ENCODE assay signal across 8 cellular contexts in genomic region chr22:36331306-36331911, GRCh38. TPM values are rescaled to one million over a fixed set of nuclear protein-coding genes. Genes with fewer than 3 reads are reported as not detected.
DNase-seq lines count a peak whose midpoint lies in the region; ATAC-seq and TF ChIP-seq lines count a peak whose summit lies in the region.

No MANE protein-coding gene starts in this region.

- H3K4me1 ChIP-seq in fibroblast of lung (ENCODE audit: control insufficient read depth, extremely low read depth, insufficient read depth, low read length) = peaks cover 94% of the 10 kb centered on the region

- peaks cover 31% of the 10 kb centered on the region for H3K36me3 Mint-ChIP-seq in nephron progenitor cell (ENCODE audit: low read depth)

- no peaks in the 10 kb centered on the region for H3K27me3 ChIP-seq in fibroblast of lung (ENCODE audit: control insufficient read depth, insufficient read depth, low read length)

- H3K36me3 ChIP-seq in fibroblast of lung (ENCODE audit: control insufficient read depth, insufficient read depth, low read length) = peaks cover 43% of the 10 kb centered on the region

- H3K9me3 Mint-ChIP-seq in nephron progenitor cell = no peaks in the 10 kb centered on the region

- no peaks in the 10 kb centered on the region for H4K20me1 ChIP-seq in fibroblast of lung (ENCODE audit: control insufficient read depth, extremely low read depth, insufficient read depth, low read length)

- H3K4me3 Mint-ChIP-seq in nephron progenitor cell = peak overlapping the region; percentile 30

- H3K27ac ChIP-seq in fibroblast of lung (ENCODE audit: insufficient read depth, low read length) (peak overlapping the region; percentile 98), temporal lobe (ENCODE audit: low read depth, low read length) (peak overlapping the region; percentile 98)

- TF ChIP-seq CTCF in fibroblast of lung (conservative IDR thresholded peaks at IDR 0.05 in 1 of 2, IDR thresholded peaks at IDR 0.05 in 1 of 2; ENCODE audit: low read depth in 1 of 2, low read length in 2 of 2) (no peak), nephron progenitor cell (IDR thresholded peaks at IDR 0.05) (no peak)

- H3K9ac ChIP-seq in fibroblast of lung (ENCODE audit: insufficient read depth, low read length) = peak overlapping the region; percentile 55

- no peak overlapping the region for H3K4me3 ChIP-seq in fibroblast of lung (replicated peaks in 1 of 4; ENCODE audit: control extremely low read depth in 1 of 4, insufficient read depth in 1 of 4, low read depth in 3 of 4, low read length in 4 of 4)

- H2AFZ ChIP-seq in fibroblast of lung (ENCODE audit: low read length) = no peak overlapping the region

- DNase-seq in NOMO-1 treated with DMSO at 0.1 percent for 48 hours (lab: John Stamatoyannopoulos, UW; ENCODE audit: unreplicated experiment) (peak; percentile 86), activated T-cell treated with anti-CD3 and anti-CD28 coated beads for 4 hours (peak; percentile 65), fibroblast of lung (ENCODE audit: low read depth in 2 of 2) (peak; percentile 94 to 98), nephron progenitor cell (no peak)

- H3K79me2 ChIP-seq in fibroblast of lung (ENCODE audit: control insufficient read depth, insufficient read depth, low read length) = peaks cover 100% of the 10 kb centered on the region

- peak; percentile 76 for TF ChIP-seq POLR2A in GM15510 (IDR thresholded peaks at IDR 0.05; ENCODE audit: borderline replicate concordance, extremely low read depth, insufficient read length)

- peaks cover 94% of the 10 kb centered on the region for H3K4me1 Mint-ChIP-seq in nephron progenitor cell

- peak; percentile 53 for ATAC-seq in HG02981 (IDR thresholded peaks at IDR 0.05; ENCODE audit: unreplicated experiment)
- no peak for ATAC-seq in HG03469 (IDR thresholded peaks at IDR 0.05; ENCODE audit: unreplicated experiment)

- peak overlapping the region; percentile 89 for H3K27ac Mint-ChIP-seq in nephron progenitor cell

- no peaks in the 10 kb centered on the region for H3K9me3 ChIP-seq in fibroblast of lung (ENCODE audit: control insufficient read depth, insufficient read depth, low read depth, low read length)

- H3K4me2 ChIP-seq in fibroblast of lung (ENCODE audit: extremely low read depth, insufficient read depth, low read length) = peak overlapping the region; percentile 54

- H3K27me3 Mint-ChIP-seq in nephron progenitor cell (ENCODE audit: low read depth, poor library complexity) = peaks cover 2% of the 10 kb centered on the region

RNA-seq across cellular contexts. Expression of gene MYH9, which starts 56.4 kb away (rescaled TPM):
- total RNA-seq in fibroblast of lung (562 and 796 TPM in 2 replicates), temporal lobe (31.0 TPM)
- 413 and 677 TPM in 2 replicates for polyA plus RNA-seq in fibroblast of lung
- 611 and 1,244 TPM in 2 replicates for polyA plus RNA-seq in fibroblast of lung (2012)
- 1,141 and 2,569 TPM in 2 replicates for polyA minus RNA-seq in fibroblast of lung (ENCODE audit: low replicate concordance)

Comparison
In these comparisons a context has a peak if more than half of its experiments do, and no peak if none do; other contexts are left out.
1. RNA of gene MYH9, which starts 56.4 kb away (total RNA-seq): 562 to 796 TPM in fibroblast of lung; 31.0 TPM in temporal lobe (single experiment); every median in the first group is over 10 times any median in the second.